Comparison of ENCODE assay signal across 8 cellular contexts in genomic region chr1:47424336-47424982, GRCh38. TPM values are rescaled to one million over a fixed set of nuclear protein-coding genes. Genes with fewer than 3 reads are reported as not detected.
DNase-seq lines count a peak whose midpoint lies in the region; ATAC-seq, FAIRE-seq and TF ChIP-seq lines count a peak whose summit lies in the region.

No MANE protein-coding gene starts in this region.

- DNase-seq in D721Med (ENCODE audit: insufficient read length, low spot score) (no peak), HT-29 (ENCODE audit: low spot score) (peak; percentile 61), Peyer's patch (peak in 1 of 3 donors; percentile 61), fibroblast of lung (ENCODE audit: low read depth in 2 of 2) (peak; percentile 40 to 61), sciatic nerve (ENCODE audit: low spot score) (no peak), GM19238 (ENCODE audit: insufficient read length, low spot score) (no peak)
- DNase-seq in central memory CD4-positive, alpha-beta T cell: no peak

- H3K4me3 ChIP-seq in Peyer's patch (no peak overlapping the region), fibroblast of lung (replicated peaks in 1 of 4; ENCODE audit: control extremely low read depth in 1 of 4, insufficient read depth in 1 of 4, low read depth in 3 of 4, low read length in 4 of 4) (no peak overlapping the region)

- no peak overlapping the region for H2AFZ ChIP-seq in fibroblast of lung (ENCODE audit: low read length)

- H3K27me3 ChIP-seq in Peyer's patch: no peaks in the 10 kb centered on the region
- no peaks in the 10 kb centered on the region for H3K27me3 ChIP-seq in fibroblast of lung (ENCODE audit: control insufficient read depth, insufficient read depth, low read length)

- H3K9me3 ChIP-seq in Peyer's patch (no peaks in the 10 kb centered on the region), fibroblast of lung (ENCODE audit: control insufficient read depth, insufficient read depth, low read depth, low read length) (no peaks in the 10 kb centered on the region)

- no peak overlapping the region for H3K4me2 ChIP-seq in fibroblast of lung (ENCODE audit: extremely low read depth, insufficient read depth, low read length)

- H4K20me1 ChIP-seq in fibroblast of lung (ENCODE audit: control insufficient read depth, extremely low read depth, insufficient read depth, low read length): no peaks in the 10 kb centered on the region

- no peak overlapping the region for H3K27ac ChIP-seq in Peyer's patch
- H3K27ac ChIP-seq in fibroblast of lung (ENCODE audit: insufficient read depth, low read length): no peak overlapping the region

- intact Hi-C loops in sciatic nerve (cut with DNase I): no loop called here

- H3K4me1 ChIP-seq in Peyer's patch (no peaks in the 10 kb centered on the region), fibroblast of lung (ENCODE audit: control insufficient read depth, extremely low read depth, insufficient read depth, low read length) (no peaks in the 10 kb centered on the region)

- no peaks in the 10 kb centered on the region for H3K79me2 ChIP-seq in fibroblast of lung (ENCODE audit: control insufficient read depth, insufficient read depth, low read length)

- TF ChIP-seq CTCF in D721Med (IDR thresholded peaks at IDR 0.05; ENCODE audit: insufficient read depth, missing control alignments): peak; percentile 73
- TF ChIP-seq CTCF in Peyer's patch (IDR thresholded peaks at IDR 0.05): peak in 4 of 6 experiments; percentile 53 to 65 (median 58)
- peak; percentile 79 to 87 for TF ChIP-seq CTCF in fibroblast of lung (conservative IDR thresholded peaks at IDR 0.05 in 1 of 2, IDR thresholded peaks at IDR 0.05 in 1 of 2; ENCODE audit: low read depth in 1 of 2, low read length in 2 of 2)

- no peak overlapping the region for H3K9ac ChIP-seq in fibroblast of lung (ENCODE audit: insufficient read depth, low read length)

- TF ChIP-seq POLR2A in Peyer's patch (IDR thresholded peaks at IDR 0.05): no peak

- H3K36me3 ChIP-seq in Peyer's patch (no peaks in the 10 kb centered on the region), fibroblast of lung (ENCODE audit: control insufficient read depth, insufficient read depth, low read length) (no peaks in the 10 kb centered on the region)

- no peak for FAIRE-seq in D721Med (lab: Jason Lieb, UNC)

- ATAC-seq in sciatic nerve: peak; percentile 62
- ATAC-seq in HG03565 (IDR thresholded peaks at IDR 0.05; ENCODE audit: unreplicated experiment): no peak

RNA-seq across cellular contexts. Expression of gene FOXE3, which starts 8.4 kb away (rescaled TPM):
- total RNA-seq in HT-29 (2014; rRNA removed; shearing (Covaris generic)): not detected in 2 replicates
- total RNA-seq in Peyer's patch (not detected), fibroblast of lung (not detected in 2 replicates), sciatic nerve (0.27 TPM)
- polyA plus RNA-seq in fibroblast of lung: 0.03 TPM in 1 of 2 replicates, not detected in the other
- not detected in 2 replicates for polyA plus RNA-seq in fibroblast of lung (2012)
- polyA minus RNA-seq in fibroblast of lung (ENCODE audit: low replicate concordance): not detected in 2 replicates

RNA-seq across cellular contexts. Expression of gene FOXD2, which starts 13.4 kb away (rescaled TPM):
- 2.8 TPM in 2 replicates for total RNA-seq in HT-29 (2014; rRNA removed; shearing (Covaris generic))
- total RNA-seq in Peyer's patch: 1 to 10 TPM in 3 of 4 donors, not detected in 1; 1.1 to 1.5 (median 1.3) TPM
- 0.51 and 0.83 TPM in 2 replicates for total RNA-seq in fibroblast of lung
- 0.08 and 0.19 TPM in 2 replicates for polyA plus RNA-seq in fibroblast of lung
- polyA plus RNA-seq in fibroblast of lung (2012): 0.45 and 0.63 TPM in 2 replicates
- polyA minus RNA-seq in fibroblast of lung (ENCODE audit: low replicate concordance): 0.12 and 0.19 TPM in 2 replicates
- total RNA-seq in sciatic nerve: 12.3 TPM

Comparison
In these comparisons a context has a peak if more than half of its experiments do, and no peak if none do; other contexts are left out.
1. DNase-seq: peak in HT-29 (single experiment) and fibroblast of lung (2 of 2); none in D721Med (single experiment), sciatic nerve (single experiment), GM19238 (single experiment) and central memory CD4-positive, alpha-beta T cell (single experiment).
2. Peak in every context shown above with its lines, with median percentiles within 50 percentile points of each other: CTCF ChIP-seq.